ENCODE assay signal across 1 cellular context in genomic region chr2:31049264-31049663, GRCh38.
TF ChIP-seq lines count a peak whose summit lies in the region.

No MANE protein-coding gene starts in this region.

TF ChIP-seq in HepG2, 621 proteins besides CTCF, POLR2A, EP300 and RAD21 (continued from another document):
- no peak for TF ChIP-seq EED (CRISPR knock-in tag; IDR thresholded peaks at IDR 0.05)
TF ChIP-seq in HepG2: peak in this region for 0.
